Comparison of ENCODE assay signal across 10 cellular contexts in genomic region chr10:86364551-86365345, GRCh38. TPM values are rescaled to one million over a fixed set of nuclear protein-coding genes. Genes with fewer than 3 reads are reported as not detected.
DNase-seq lines count a peak whose midpoint lies in the region; ATAC-seq and FAIRE-seq lines count a peak whose summit lies in the region.
"Had no signal": no experiment of that assay in that cellular context is flagged by ENCODE, and none has a peak within 500 bp of the region (broad histone marks: within the 10 kb centered on the region; RNA-seq: fewer than 3 reads in every experiment).

No MANE protein-coding gene starts in this region.

- peaks cover 22% of the 10 kb centered on the region for H3K27me3 ChIP-seq in CD8-positive, alpha-beta memory T cell (ENCODE audit: insufficient read depth, low read length, poor library complexity, severe bottlenecking)
- peaks cover 99% of the 10 kb centered on the region for H3K27me3 ChIP-seq in HUES64 (ENCODE audit: insufficient read depth, low read length)

- WGBS in HUES64: 6% methylated on average over 40 of the region's 45 CpGs

- H3K9me3 Mint-ChIP-seq in CD8-positive, alpha-beta memory T cell: no peaks in the 10 kb centered on the region

- no peak overlapping the region for H3K27ac ChIP-seq in CD8-positive, alpha-beta memory T cell (ENCODE audit: low read depth, low read length)
- no peak overlapping the region for H3K27ac ChIP-seq in HUES64 (ENCODE audit: low read depth, low read length)
- H3K27ac ChIP-seq: HL-60 had no signal

- POLR2A ChIA-PET in CD8-positive, alpha-beta memory T cell (lab: Charles Lee): no interaction called here

- intact Hi-C loops in head of caudate nucleus (cut with DNase I): loop anchor here (5.0 to 10.0 kb wide), 3 partner anchors 102 to 260 kb away; no protein-coding TSS in a partner anchor
- intact Hi-C loops in posterior vena cava (cut with DNase I): no loop called here

- H3K4me3 ChIP-seq in CD8-positive, alpha-beta memory T cell (ENCODE audit: low read length): no peak overlapping the region
- H3K4me3 ChIP-seq in HUES64 (ENCODE audit: low read length): peak overlapping the region; percentile 49

- H3K4me1 Mint-ChIP-seq in CD8-positive, alpha-beta memory T cell: peaks cover 7 to 27% (median 9%) of the 10 kb centered on the region in 3 donors

- no peaks in the 10 kb centered on the region for H3K9me3 ChIP-seq in CD8-positive, alpha-beta memory T cell (ENCODE audit: low read length)
- no peaks in the 10 kb centered on the region for H3K9me3 ChIP-seq in HUES64 (ENCODE audit: insufficient read depth, low read depth, low read length)

- H3K36me3 Mint-ChIP-seq in CD8-positive, alpha-beta memory T cell: no peaks in the 10 kb centered on the region

- H3K9ac ChIP-seq in HUES64 (ENCODE audit: low read depth, low read length): no peak overlapping the region

- no peak for DNase-seq in CD8-positive, alpha-beta memory T cell
- DNase-seq in head of caudate nucleus: peak in 30 of 42 donors; percentile 4 to 75 (median 48)
- peak; percentile 76 for DNase-seq in posterior vena cava (ENCODE audit: low spot score)
- no peak for DNase-seq in NCI-H2107 (lab: John Stamatoyannopoulos, UW)
- DNase-seq in HTR-8/SVneo (ENCODE audit: insufficient read length, low spot score): no peak

- H3K27me3 Mint-ChIP-seq in CD8-positive, alpha-beta memory T cell: peaks cover 37 to 54% of the 10 kb centered on the region in 2 donors

- no peak overlapping the region for H3K27ac Mint-ChIP-seq in CD8-positive, alpha-beta memory T cell

- CTCF ChIA-PET in CD8-positive, alpha-beta memory T cell (lab: Charles Lee): interaction anchor here (1.1 to 1.3 kb wide), 2 partner anchors 11 to 20 kb away, joined by 3 to 6 read pairs; no protein-coding TSS in a partner anchor

- peaks cover 9% of the 10 kb centered on the region for H3K4me1 ChIP-seq in CD8-positive, alpha-beta memory T cell (ENCODE audit: insufficient read depth, low read length)
- 0 out of 2 replicates have a peak, but pooled peaks cover 6% of the 10 kb centered on the region for H3K4me1 ChIP-seq in HUES64 (ENCODE audit: insufficient read depth, low read length)

- no peak for ATAC-seq in GM21717 (IDR thresholded peaks at IDR 0.05; ENCODE audit: unreplicated experiment)
- ATAC-seq in GM19351 (IDR thresholded peaks at IDR 0.05; ENCODE audit: unreplicated experiment): no peak
- ATAC-seq: left colon had no signal

- FAIRE-seq in HTR-8/SVneo (lab: Jason Lieb, UNC): no peak

- H3K4me3 Mint-ChIP-seq in CD8-positive, alpha-beta memory T cell: peak overlapping the region in 4 of 7 donors; percentile 39 to 81 (median 80)

- H3K36me3 ChIP-seq in CD8-positive, alpha-beta memory T cell (ENCODE audit: insufficient read depth, low read length): no peaks in the 10 kb centered on the region
- H3K36me3 ChIP-seq in HUES64 (ENCODE audit: insufficient read depth, low read length): no peaks in the 10 kb centered on the region

RNA-seq across cellular contexts. Expression of gene GRID1, which starts 1.8 kb away (rescaled TPM):
- total RNA-seq in CD8-positive, alpha-beta memory T cell: not detected
- not detected for polyA plus RNA-seq in CD8-positive, alpha-beta memory T cell
- 0.40 TPM for polyA plus RNA-seq in HUES64 (2013, experiment 1 of 2)
- 0.19 TPM for polyA plus RNA-seq in HUES64 (2013, experiment 2 of 2)
- total RNA-seq in posterior vena cava: 1 to 10 TPM; 4.4 to 5.6 TPM

Comparison
In these comparisons a context has a peak if more than half of its experiments do, and no peak if none do; other contexts are left out.
1. DNase-seq: peak in head of caudate nucleus (30 of 42) and posterior vena cava (single experiment); none in CD8-positive, alpha-beta memory T cell (0 of 5), NCI-H2107 (single experiment) and HTR-8/SVneo (single experiment).
2. RNA of gene GRID1, which starts 1.8 kb away (total RNA-seq): 4.4 to 5.6 TPM in posterior vena cava; not detected in CD8-positive, alpha-beta memory T cell; every median in the first group is over 4 times any median in the second.